In the genomic region with DNA sequence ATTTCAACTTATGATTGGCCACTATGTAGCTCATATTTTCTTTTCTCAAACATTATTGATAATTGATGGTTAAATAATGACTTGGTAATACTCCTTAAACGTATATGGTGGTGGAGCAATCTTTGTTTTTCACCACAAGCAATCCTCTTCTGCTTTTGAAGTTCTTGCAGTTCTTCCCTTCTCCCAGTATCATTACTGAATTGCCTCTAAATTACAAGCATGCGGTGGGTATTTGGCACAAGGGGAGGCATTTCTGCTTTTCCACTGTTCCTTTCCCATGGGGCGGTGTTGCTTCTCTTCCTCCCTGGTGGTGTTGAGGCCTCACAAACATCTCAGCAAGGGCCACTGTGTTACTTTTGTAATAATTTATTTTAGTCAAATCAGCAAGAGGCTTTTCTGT, we compare ENCODE assay signal across 13 cellular contexts.
DNase-seq lines count a peak whose midpoint lies in the region; ATAC-seq and TF ChIP-seq lines count a peak whose summit lies in the region.
"Had no signal": no experiment of that assay in that cellular context is flagged by ENCODE, and none has a peak within 500 bp of the region (broad histone marks: within the 10 kb centered on the region; RNA-seq: fewer than 3 reads in every experiment).

No MANE protein-coding gene starts in this region.

- no peaks in the 10 kb centered on the region for H3K27me3 ChIP-seq in right atrium auricular region
- no peaks in the 10 kb centered on the region for H3K27me3 ChIP-seq in psoas muscle (ENCODE audit: insufficient read depth in 3 of 3, low read length in 2 of 3)
- H3K27me3 ChIP-seq: BLaER1 had no signal

- no peaks in the 10 kb centered on the region for H3K4me1 ChIP-seq in right atrium auricular region
- no peaks in the 10 kb centered on the region for H3K4me1 ChIP-seq in psoas muscle
- H3K4me1 ChIP-seq: BLaER1, HAP-1 had no signal

- H3K4me3 ChIP-seq in NB4 (ENCODE audit: low read depth, low read length) (no peak overlapping the region), right atrium auricular region (no peak overlapping the region), psoas muscle (no peak overlapping the region)
- H3K4me3 ChIP-seq: BLaER1, GM23248, HAP-1 had no signal

- DNase-seq in NOMO-1 (lab: John Stamatoyannopoulos, UW; ENCODE audit: unreplicated experiment in 2 of 2) (peak; percentile 3 to 47), NOMO-1 treated with dmso at 0.1 percent for 144 hours (lab: John Stamatoyannopoulos, UW; ENCODE audit: unreplicated experiment) (no peak), NB4 (ENCODE audit: low read depth) (peak; percentile 28), SKM-1 (lab: John Stamatoyannopoulos, UW; ENCODE audit: unreplicated experiment) (peak; percentile 31), right atrium auricular region (ENCODE audit: low spot score) (no peak), psoas muscle (no peak)
- DNase-seq: 8988T; CD8-positive, alpha-beta T cell; GM23248; IMR-90 had no signal

- H3K9me3 ChIP-seq in right atrium auricular region (peaks cover 4 to 8% of the 10 kb centered on the region in 2 donors), psoas muscle (peaks cover 3% of the 10 kb centered on the region)
- H3K9me3 ChIP-seq: HAP-1 had no signal

- H3K27ac ChIP-seq in right atrium auricular region (no peak overlapping the region), psoas muscle (no peak overlapping the region)
- H3K27ac ChIP-seq: BLaER1, GM23248 had no signal

- H3K36me3 ChIP-seq in right atrium auricular region, result no peaks in the 10 kb centered on the region
- H3K36me3 ChIP-seq in psoas muscle (ENCODE audit: insufficient read depth in 1 of 2, low read depth in 1 of 2), result no peaks in the 10 kb centered on the region
- H3K36me3 ChIP-seq: BLaER1, HAP-1 had no signal

- 63 to 82% (median 65%) methylated on average over 3 of the region's 3 CpGs for WGBS in psoas muscle, 3 donors

- no peak for ATAC-seq in psoas muscle
- no peak for ATAC-seq in GM18873 (IDR thresholded peaks at IDR 0.05; ENCODE audit: low FRiP score, unreplicated experiment)
- ATAC-seq: CD8-positive, alpha-beta T cell had no signal

- TF ChIP-seq CTCF in NB4 (IDR thresholded peaks at IDR 0.05; ENCODE audit: low read depth, low read length) (no peak), right atrium auricular region (IDR thresholded peaks at IDR 0.05) (no peak), psoas muscle (IDR thresholded peaks at IDR 0.05) (no peak)

- intact Hi-C loops in psoas muscle (cut with DNase I), result no loop called here

- no peak for TF ChIP-seq POLR2A in NB4 (IDR thresholded peaks at IDR 0.05; ENCODE audit: extremely low read depth, insufficient read length)

Comparison
In these comparisons a context has a peak if more than half of its experiments do, and no peak if none do; other contexts are left out.
1. DNase-seq: peak in NOMO-1 (2 of 2), NB4 (single experiment) and SKM-1 (single experiment); none in NOMO-1 treated with dmso at 0.1 percent for 144 hours (single experiment), right atrium auricular region (single experiment) and psoas muscle (0 of 2).